22 cellular contexts compared by ENCODE assay signal in the genomic region with DNA sequence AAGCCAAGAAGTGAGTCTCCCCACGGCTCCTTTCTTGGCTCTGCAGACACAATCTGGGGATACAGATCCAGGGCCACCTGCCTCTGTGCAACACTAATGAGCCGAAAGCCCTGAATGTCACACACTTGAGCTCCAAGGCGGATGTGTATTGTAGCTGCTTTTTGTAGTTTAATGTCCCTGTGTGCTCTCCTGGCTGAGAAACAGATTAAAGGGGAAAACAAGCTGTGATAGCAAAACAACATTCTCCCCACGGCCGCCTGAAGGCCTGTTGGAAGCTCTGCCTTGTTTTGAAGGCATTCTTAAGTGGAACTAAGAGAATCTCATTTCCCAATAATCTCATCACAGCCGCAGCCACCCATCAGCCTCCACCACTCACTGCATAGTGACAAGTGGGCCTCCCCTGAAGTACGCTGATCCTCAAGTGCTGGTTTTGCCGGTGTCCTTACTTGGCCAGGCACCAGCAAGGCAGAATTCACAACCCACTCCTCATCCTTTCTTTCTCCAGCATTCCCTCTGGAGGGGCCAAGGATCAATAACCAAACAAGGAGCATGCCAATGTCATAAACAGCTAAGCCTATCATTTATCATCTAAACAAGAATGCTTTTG. TPM values are rescaled to one million over a fixed set of nuclear protein-coding genes. Genes with fewer than 3 reads are reported as not detected.
DNase-seq lines count a peak whose midpoint lies in the region; TF ChIP-seq lines count a peak whose summit lies in the region.
"Had no signal": no experiment of that assay in that cellular context is flagged by ENCODE, and none has a peak within 500 bp of the region (broad histone marks: within the 10 kb centered on the region; RNA-seq: fewer than 3 reads in every experiment).

No MANE protein-coding gene starts in this region.

- H3K36me3 ChIP-seq in mesenchymal stem cell (ENCODE audit: control insufficient read depth in 1 of 2, insufficient read depth in 2 of 2, low read depth in 1 of 2, low read length in 2 of 2) (no peaks in the 10 kb centered on the region), mammary epithelial cell (ENCODE audit: insufficient read depth, low read length) (no peaks in the 10 kb centered on the region), uterus (no peaks in the 10 kb centered on the region)
- H3K36me3 ChIP-seq: esophagus squamous epithelium, left ventricle myocardium inferior, right atrium auricular region had no signal

- H2AFZ ChIP-seq in mesenchymal stem cell (ENCODE audit: low read depth, low read length) (no peak overlapping the region), mammary epithelial cell (ENCODE audit: low read depth, low read length) (no peak overlapping the region)

- H3K18ac ChIP-seq in mesenchymal stem cell (ENCODE audit: low read depth in 1 of 2, low read length in 2 of 2), result no peak overlapping the region

- H3K79me2 ChIP-seq in mammary epithelial cell (ENCODE audit: insufficient read depth, low read length), result no peaks in the 10 kb centered on the region

- no peak overlapping the region for H2BK120ac ChIP-seq in mesenchymal stem cell (ENCODE audit: low read depth, low read length)

- no peak overlapping the region for H3K27ac ChIP-seq in mesenchymal stem cell (ENCODE audit: low read length, poor library complexity, severe bottlenecking)
- no peak overlapping the region for H3K27ac ChIP-seq in mammary epithelial cell (ENCODE audit: insufficient read depth, low read depth, low read length)
- H3K27ac ChIP-seq in uterus, result no peak overlapping the region
- H3K27ac ChIP-seq: right atrium auricular region, VCaP had no signal

- WGBS in mesenchymal stem cell, result 78% methylated on average over 8 of the region's 8 CpGs
- 65% methylated on average over 8 of the region's 8 CpGs for WGBS in mammary epithelial cell (ENCODE audit: low coverage, missing lambda C conversion rate)

- H3K27me3 ChIP-seq in mesenchymal stem cell (ENCODE audit: control insufficient read depth in 1 of 2, insufficient read depth in 1 of 2, low read length in 2 of 2) (no peaks in the 10 kb centered on the region), mammary epithelial cell (ENCODE audit: insufficient read depth, low read length) (no peaks in the 10 kb centered on the region), uterus (no peaks in the 10 kb centered on the region)
- H3K27me3 ChIP-seq: esophagus squamous epithelium, right atrium auricular region had no signal

- no peaks in the 10 kb centered on the region for H3K4me1 ChIP-seq in mesenchymal stem cell (ENCODE audit: control insufficient read depth, insufficient read depth, low read depth, low read length)
- H3K4me1 ChIP-seq in mammary epithelial cell (ENCODE audit: insufficient read depth, low read length), result peaks cover 11% of the 10 kb centered on the region
- no peaks in the 10 kb centered on the region for H3K4me1 ChIP-seq in uterus
- H3K4me1 ChIP-seq: esophagus squamous epithelium, right atrium auricular region had no signal

- H3K9me3 ChIP-seq in mesenchymal stem cell (ENCODE audit: control insufficient read depth, low read length) (no peaks in the 10 kb centered on the region), mammary epithelial cell (replicated peaks; ENCODE audit: insufficient read depth, low read length) (no peaks in the 10 kb centered on the region), uterus (no peaks in the 10 kb centered on the region)
- H3K9me3 ChIP-seq: esophagus squamous epithelium, right atrium auricular region had no signal

- H4K20me1 ChIP-seq in mammary epithelial cell (ENCODE audit: insufficient read depth, low read length), result no peaks in the 10 kb centered on the region

- dilution Hi-C loops in mammary epithelial cell (cut with HindIII; ENCODE audit: low sequenced_read_pairs), result no loop called here

- H3K4me3 ChIP-seq in mesenchymal stem cell (ENCODE audit: insufficient read depth in 1 of 2, low read depth in 1 of 2, low read length in 2 of 2), result no peak overlapping the region
- no peak overlapping the region for H3K4me3 ChIP-seq in mammary epithelial cell (replicated peaks in 1 of 3; ENCODE audit: insufficient read depth in 1 of 3, low read depth in 2 of 3, low read length in 3 of 3)
- H3K4me3 ChIP-seq in uterus, result no peak overlapping the region
- H3K4me3 ChIP-seq: esophagus squamous epithelium, left ventricle myocardium inferior, right atrium auricular region had no signal

- in situ Hi-C loops in mammary epithelial cell (cut with MboI; ENCODE audit: low sequenced_read_pairs in 2 of 2), result no loop called here

- no peak overlapping the region for H2BK12ac ChIP-seq in mesenchymal stem cell (ENCODE audit: low read length in 2 of 2)

- CTCF ChIA-PET in mammary epithelial cell (lab: Charles Lee; ENCODE audit: low non-redundant PET), result no interaction called here

- no peak overlapping the region for H3K4ac ChIP-seq in mesenchymal stem cell (ENCODE audit: low read depth in 1 of 2, low read length in 2 of 2)

- no peak overlapping the region for H3K4me2 ChIP-seq in mesenchymal stem cell (ENCODE audit: low read length, poor library complexity, severe bottlenecking)
- no peak overlapping the region for H3K4me2 ChIP-seq in mammary epithelial cell (ENCODE audit: insufficient read depth, low read depth, low read length)

- DNase-seq in DMS153 treated with DMSO at 0.1 percent for 48 hours (lab: John Stamatoyannopoulos, UW; ENCODE audit: unreplicated experiment) (peak; percentile 72), NCI-H1092 treated with DMSO at 0.1 percent for 48 hours (lab: John Stamatoyannopoulos, UW) (peak; percentile 86), NCI-H82 treated with DMSO at 0.1 percent for 48 hours (lab: John Stamatoyannopoulos, UW; ENCODE audit: unreplicated experiment) (peak; percentile 94), mesenchymal stem cell (no peak), mammary epithelial cell (no peak), uterus (no peak), T1000 (lab: John Stamatoyannopoulos, UW) (no peak)
- DNase-seq: activated CD4-positive, alpha-beta T cell treated with anti-CD3 and anti-CD28 coated beads, Interleukin-2, amount 50 U/mL, for 4 hours; activated gamma-delta T cell; amniotic stem cell; caudate nucleus; CD8-positive, alpha-beta T cell; DND-41; effector CD4-positive, alpha-beta T cell; esophagus squamous epithelium; glutamatergic neuron; left ventricle myocardium inferior; MM.1S; SIG-M5 had no signal

- no peak for TF ChIP-seq CTCF in mammary epithelial cell (conservative IDR thresholded peaks at IDR 0.05 in 1 of 2, IDR thresholded peaks at IDR 0.05 in 1 of 2; ENCODE audit: extremely low read depth in 1 of 2, insufficient read depth in 1 of 2, low read depth in 1 of 2, low read length in 2 of 2)
- TF ChIP-seq CTCF in uterus (IDR thresholded peaks at IDR 0.05), result no peak

- no peak overlapping the region for H2BK15ac ChIP-seq in mesenchymal stem cell (ENCODE audit: low read depth, poor library complexity, severe bottlenecking)

- H2BK5ac ChIP-seq in mesenchymal stem cell (ENCODE audit: low read depth, low read length, poor library complexity, severe bottlenecking), result no peak overlapping the region

- no peak overlapping the region for H4K91ac ChIP-seq in mesenchymal stem cell (ENCODE audit: low read length)

- no peak overlapping the region for H2AK5ac ChIP-seq in mesenchymal stem cell (ENCODE audit: low read length, severe bottlenecking)

- no peak overlapping the region for H3K23ac ChIP-seq in mesenchymal stem cell (ENCODE audit: low read length in 2 of 2)

- intact Hi-C loops in mammary epithelial cell (cut with micrococcal nuclease) (no loop called here), uterus (cut with DNase I; ENCODE audit: low total_unique reads) (no loop called here)

- no peak for TF ChIP-seq POLR2A in uterus (IDR thresholded peaks at IDR 0.05)

- BruUV-seq in mammary epithelial cell (replicated peaks; lab: Mats Ljungman, UMichigan), result no TSS peak

- H4K8ac ChIP-seq in mesenchymal stem cell (ENCODE audit: low read length), result no peak overlapping the region

- H3K9ac ChIP-seq in mesenchymal stem cell (ENCODE audit: low read length), result peak overlapping the region; percentile 31
- no peak overlapping the region for H3K9ac ChIP-seq in mammary epithelial cell (ENCODE audit: insufficient read depth, low read length)

- no peak overlapping the region for H3K14ac ChIP-seq in mesenchymal stem cell (ENCODE audit: low read length in 2 of 2)

- H3K79me1 ChIP-seq in mesenchymal stem cell (replicated peaks; ENCODE audit: low read length, poor library complexity, severe bottlenecking), result no peaks in the 10 kb centered on the region

RNA-seq across cellular contexts. Expression of a gene that starts 44.4 kb away (rescaled TPM):
- polyA plus RNA-seq in mesenchymal stem cell (2013, experiment 1 of 2), result 0.07 TPM
- polyA plus RNA-seq in mesenchymal stem cell (2013, experiment 2 of 2), result 0.10 TPM
- total RNA-seq in mammary epithelial cell (under 1 TPM in 1 of 2 donors, not detected in 1; under 0.01 TPM), uterus (10 to 100 TPM in 3 of 4 donors, under 1 TPM in 1; 0.51 to 19.6 (median 11.6) TPM)
- polyA plus RNA-seq in mammary epithelial cell, result 0.06 TPM
- polyA minus RNA-seq in mammary epithelial cell, result not detected
- total RNA-seq: CD8-positive, alpha-beta T cell; T-helper 1 cell treated with Interleukin-12 subunit alpha and Interleukin-12 subunit beta and Interleukin-4 antibody, amounts not matched to agents 30 ng/mL and 1 ng/mL, for 36 hours had no signal

Comparison
In these comparisons a context has a peak if more than half of its experiments do, and no peak if none do; other contexts are left out.
1. DNase-seq: peak in DMS153 treated with DMSO at 0.1 percent for 48 hours (single experiment), NCI-H1092 treated with DMSO at 0.1 percent for 48 hours (single experiment) and NCI-H82 treated with DMSO at 0.1 percent for 48 hours (single experiment); none in mesenchymal stem cell (single experiment), mammary epithelial cell (single experiment), uterus (0 of 2) and T1000 (single experiment).